Comparison of ENCODE assay signal across 1 cellular context in genomic region chr19:4052993-4053422, GRCh38.
TF ChIP-seq lines count a peak whose summit lies in the region.

No MANE protein-coding gene starts in this region.

TF ChIP-seq in HepG2, 621 proteins besides CTCF, POLR2A, EP300 and RAD21 (continued from another document and continues in another):
- no peak for TF ChIP-seq ZNF142 (CRISPR knock-in tag; IDR thresholded peaks at IDR 0.05)
- TF ChIP-seq CREB1 (IDR thresholded peaks at IDR 0.05), result no peak
- TF ChIP-seq CREB1 (CRISPR knock-in tag; IDR thresholded peaks at IDR 0.05), result no peak
- TF ChIP-seq SSRP1 (CRISPR knock-in tag; IDR thresholded peaks at IDR 0.05), result no peak
- TF ChIP-seq MIER3 (CRISPR knock-in tag; IDR thresholded peaks at IDR 0.05; ENCODE audit: borderline replicate concordance), result no peak
- 0 out of 2 replicates have a peak, but pooled peaks have one; percentile 18 for TF ChIP-seq ZNF839 (CRISPR knock-in tag; IDR thresholded peaks at IDR 0.05; ENCODE audit: borderline replicate concordance)
- TF ChIP-seq KAT2B (IDR thresholded peaks at IDR 0.05; ENCODE audit: borderline replicate concordance, low read depth, low read length), result no peak
- TF ChIP-seq MXD4 (CRISPR knock-in tag; IDR thresholded peaks at IDR 0.05), result no peak
- no peak for TF ChIP-seq SOX6 (IDR thresholded peaks at IDR 0.05)
- no peak; the same call in 1 of the 2 replicates for TF ChIP-seq SOX6 (CRISPR knock-in tag; IDR thresholded peaks at IDR 0.05)
- TF ChIP-seq NPAS2 (CRISPR knock-in tag; IDR thresholded peaks at IDR 0.05; ENCODE audit: borderline replicate concordance), result peak; percentile 81; the same call in 1 of the 2 replicates
- TF ChIP-seq ZNF331 (CRISPR knock-in tag; IDR thresholded peaks at IDR 0.05), result no peak
- no peak for TF ChIP-seq GPN1 (CRISPR knock-in tag; IDR thresholded peaks at IDR 0.05; ENCODE audit: borderline replicate concordance)
- TF ChIP-seq PRDM4 (CRISPR knock-in tag; IDR thresholded peaks at IDR 0.05; ENCODE audit: borderline replicate concordance), result no peak
- TF ChIP-seq ZNF318 (CRISPR knock-in tag; IDR thresholded peaks at IDR 0.05), result no peak
- TF ChIP-seq FOXP4 (CRISPR knock-in tag; IDR thresholded peaks at IDR 0.05), result no peak
- no peak for TF ChIP-seq SRSF1 (optimal IDR thresholded peaks at IDR 0.05; ENCODE audit: low read depth, low read length)
- 0 out of 2 replicates have a peak, but pooled peaks have one; percentile 19 for TF ChIP-seq POLR2AphosphoS5 (IDR thresholded peaks at IDR 0.05; ENCODE audit: low read depth, low read length)
- no peak for TF ChIP-seq ZNF451 (CRISPR knock-in tag; IDR thresholded peaks at IDR 0.05)
- no peak for TF ChIP-seq ZNF484 (CRISPR knock-in tag; IDR thresholded peaks at IDR 0.05; ENCODE audit: borderline replicate concordance, low read depth)
- no peak for TF ChIP-seq ZNF460 (CRISPR knock-in tag; IDR thresholded peaks at IDR 0.05; ENCODE audit: borderline replicate concordance)
- TF ChIP-seq RORA (CRISPR knock-in tag; IDR thresholded peaks at IDR 0.05), result no peak
- TF ChIP-seq ZNF136 (CRISPR knock-in tag; IDR thresholded peaks at IDR 0.05; ENCODE audit: low read depth), result no peak
- TF ChIP-seq ZNF441 (CRISPR knock-in tag; IDR thresholded peaks at IDR 0.05; ENCODE audit: borderline replicate concordance), result no peak
- no peak for TF ChIP-seq ZEB1 (IDR thresholded peaks at IDR 0.05; ENCODE audit: insufficient replicate concordance, low read depth)
- no peak for TF ChIP-seq ZBTB33 (CRISPR knock-in tag; IDR thresholded peaks at IDR 0.05)
- TF ChIP-seq KDM3A (CRISPR knock-in tag; IDR thresholded peaks at IDR 0.05; ENCODE audit: low read depth), result no peak
- no peak for TF ChIP-seq TARDBP (CRISPR knock-in tag; IDR thresholded peaks at IDR 0.05)
- no peak for TF ChIP-seq ZNF766 (CRISPR knock-in tag; IDR thresholded peaks at IDR 0.05; ENCODE audit: borderline replicate concordance)
- TF ChIP-seq DPF2 (CRISPR knock-in tag; IDR thresholded peaks at IDR 0.05; ENCODE audit: borderline replicate concordance, low read depth), result peak; percentile 15; the same call in 1 of the 2 replicates
- TF ChIP-seq U2AF1 (optimal IDR thresholded peaks at IDR 0.05; ENCODE audit: low read depth, low read length), result peak; percentile 4
